Comparison of ENCODE assay signal across 18 cellular contexts in genomic region chr12:92257261-92257660, GRCh38.
DNase-seq lines count a peak whose midpoint lies in the region; ATAC-seq, FAIRE-seq and TF ChIP-seq lines count a peak whose summit lies in the region.
"Had no signal": no experiment of that assay in that cellular context is flagged by ENCODE, and none has a peak within 500 bp of the region (broad histone marks: within the 10 kb centered on the region; RNA-seq: fewer than 3 reads in every experiment).

No MANE protein-coding gene starts in this region.

- H4K91ac ChIP-seq in trophoblast cell (ENCODE audit: low read depth, low read length) = no peak overlapping the region

- H3K36me3 Mint-ChIP-seq in activated naive CD4-positive, alpha-beta T cell treated with anti-CD3 and anti-CD28 coated beads, Interleukin-2, amount 50 U/mL, for 72 hours = peaks cover 0 to 11% of the 10 kb centered on the region in 2 donors

- H3K9me3 ChIP-seq in trophoblast cell (ENCODE audit: insufficient read depth, low read depth, low read length) = no peaks in the 10 kb centered on the region
- H3K9me3 ChIP-seq: Caco-2 had no signal

- no peak for ATAC-seq in activated naive CD4-positive, alpha-beta T cell treated with anti-CD3 and anti-CD28 coated beads, Interleukin-2, amount 50 U/mL, for 72 hours
- ATAC-seq in GM19328 (IDR thresholded peaks at IDR 0.05; ENCODE audit: unreplicated experiment) = no peak

- no peak overlapping the region for H3K4me2 ChIP-seq in trophoblast cell (ENCODE audit: low read length)

- H3K23ac ChIP-seq in trophoblast cell (ENCODE audit: low read length) = no peak overlapping the region

- H3K4me3 ChIP-seq in bronchial epithelial cell (ENCODE audit: low read depth, low read length) (no peak overlapping the region), trophoblast cell (ENCODE audit: low read depth, low read length) (no peak overlapping the region)

- DNase-seq in M059J (ENCODE audit: low read depth) (peak; percentile 22), bronchial epithelial cell (ENCODE audit: low read depth) (peak; percentile 28), trophoblast cell (peak; percentile 52 to 90), AG20443 (ENCODE audit: low spot score) (no peak)
- DNase-seq in activated naive CD4-positive, alpha-beta T cell treated with anti-CD3 and anti-CD28 coated beads, Interleukin-2, amount 50 U/mL, for 72 hours (ENCODE audit: low spot score in 2 of 2) = no peak
- DNase-seq: ACHN; AML-193; Caco-2; CD4-positive, alpha-beta T cell; DMS79 treated with DMSO at 0.1 percent for 48 hours; GF-D8; H9; IMR-90 had no signal

- H3K4ac ChIP-seq in trophoblast cell (ENCODE audit: low read depth, low read length) = no peak overlapping the region

- H3K27me3 ChIP-seq in bronchial epithelial cell (ENCODE audit: control insufficient read depth, insufficient read depth, low read length) (no peaks in the 10 kb centered on the region), trophoblast cell (ENCODE audit: insufficient read depth, low read length) (no peaks in the 10 kb centered on the region)

- H3K27ac ChIP-seq in trophoblast cell (ENCODE audit: low read depth, low read length) = no peak overlapping the region
- H3K27ac ChIP-seq: C4-2B had no signal

- no peak overlapping the region for H2AK5ac ChIP-seq in trophoblast cell (ENCODE audit: low read length)

- H3K27ac Mint-ChIP-seq in activated naive CD4-positive, alpha-beta T cell treated with anti-CD3 and anti-CD28 coated beads, Interleukin-2, amount 50 U/mL, for 72 hours = no peak overlapping the region
- H3K27ac Mint-ChIP-seq: CD4-positive, alpha-beta T cell; H9 had no signal

- no peaks in the 10 kb centered on the region for H3K36me3 ChIP-seq in bronchial epithelial cell (ENCODE audit: control insufficient read depth, insufficient read depth, low read length)
- no peaks in the 10 kb centered on the region for H3K36me3 ChIP-seq in trophoblast cell (ENCODE audit: control insufficient read depth in 1 of 2, insufficient read depth in 2 of 2, low read length in 2 of 2)

- TF ChIP-seq CTCF in bronchial epithelial cell (IDR thresholded peaks at IDR 0.05; ENCODE audit: insufficient read depth, low read length, severe bottlenecking) = no peak

- no peak overlapping the region for H4K12ac ChIP-seq in trophoblast cell (ENCODE audit: low read depth, low read length)

- H2BK120ac ChIP-seq in trophoblast cell (ENCODE audit: insufficient read depth, low read length, poor library complexity) = no peak overlapping the region

- H3K18ac ChIP-seq in trophoblast cell (ENCODE audit: low read length) = no peak overlapping the region

- no peaks in the 10 kb centered on the region for H3K4me1 ChIP-seq in trophoblast cell (ENCODE audit: control insufficient read depth in 1 of 2, insufficient read depth in 2 of 2, low read length in 2 of 2)
- H3K4me1 ChIP-seq: Caco-2 had no signal

- no peak for FAIRE-seq in bronchial epithelial cell (lab: Jason Lieb, UNC)
- FAIRE-seq: A204.1, H1, HTR-8/SVneo had no signal

- no peak overlapping the region for H3K9ac ChIP-seq in trophoblast cell (ENCODE audit: low read length)

- H2AFZ ChIP-seq in trophoblast cell (ENCODE audit: insufficient read depth, low read length, poor library complexity) = no peak overlapping the region

- no peak overlapping the region for H3K14ac ChIP-seq in trophoblast cell (ENCODE audit: low read length)

- no peak overlapping the region for H4K8ac ChIP-seq in trophoblast cell (ENCODE audit: low read depth, low read length)

- H2BK12ac ChIP-seq in trophoblast cell (ENCODE audit: low read length) = no peak overlapping the region

- no peaks in the 10 kb centered on the region for H3K79me1 ChIP-seq in trophoblast cell (ENCODE audit: low read length)

- no peaks in the 10 kb centered on the region for H3K79me2 ChIP-seq in trophoblast cell (ENCODE audit: control insufficient read depth, insufficient read depth, low read length, poor library complexity)

- H2BK5ac ChIP-seq in trophoblast cell (ENCODE audit: low read depth, low read length, poor library complexity) = no peak overlapping the region

- peaks cover 0 to 14% of the 10 kb centered on the region in 2 donors for H3K9me3 Mint-ChIP-seq in activated naive CD4-positive, alpha-beta T cell treated with anti-CD3 and anti-CD28 coated beads, Interleukin-2, amount 50 U/mL, for 72 hours
- H3K9me3 Mint-ChIP-seq: CD4-positive, alpha-beta T cell; H9 had no signal

Comparison
In these comparisons a context has a peak if more than half of its experiments do, and no peak if none do; other contexts are left out.
1. DNase-seq: peak in M059J (single experiment), bronchial epithelial cell (single experiment) and trophoblast cell (2 of 2); none in activated naive CD4-positive, alpha-beta T cell treated with anti-CD3 and anti-CD28 coated beads, Interleukin-2, amount 50 U/mL, for 72 hours (0 of 2) and AG20443 (single experiment).